ENCODE assay signal across 9 cellular contexts in the genomic region with DNA sequence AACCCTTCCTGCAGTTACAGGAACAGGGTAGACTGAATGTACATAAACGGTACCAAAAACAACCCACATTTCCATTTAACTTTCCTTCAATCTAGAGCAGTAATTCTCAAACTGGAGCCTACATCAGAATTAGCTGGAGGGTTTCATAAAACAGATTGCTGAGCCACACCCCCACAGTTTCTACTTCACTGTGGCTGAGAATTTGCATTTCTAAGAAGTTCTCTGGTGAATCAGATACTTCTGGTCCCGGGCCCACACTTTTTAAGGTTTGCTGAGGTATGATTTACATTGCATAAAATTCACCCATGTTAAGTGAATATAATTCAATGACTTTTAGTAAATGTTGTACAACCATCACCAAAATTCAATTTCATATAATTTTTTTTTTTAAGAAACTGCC.
A peak's percentile ranks its signal among the peaks of the same experiment; 100 is the strongest.
DNase-seq lines count a peak whose midpoint lies in the region; ATAC-seq, FAIRE-seq and TF ChIP-seq lines count a peak whose summit lies in the region.
"Had no signal": no experiment of that assay in that cellular context is flagged by ENCODE, and none has a peak within 500 bp of the region (broad histone marks: within the 10 kb centered on the region; RNA-seq: fewer than 3 reads in every experiment).

No MANE protein-coding gene starts in this region.

- H3K4me1 Mint-ChIP-seq in activated T-cell treated with anti-CD3 and anti-CD28 coated beads, Interleukin-2, amount 50 U/mL, for 24 hours (ENCODE audit: low read depth): peaks cover 45% of the 10 kb centered on the region
- H3K4me1 Mint-ChIP-seq in T-cell: peaks cover 0 to 15% (median 8%) of the 10 kb centered on the region in 3 donors

- no peak for TF ChIP-seq CTCF in Peyer's patch (IDR thresholded peaks at IDR 0.05)

- in situ Hi-C loops in HAP-1 (cut with MboI; ENCODE audit: low sequenced_read_pairs): loop anchor here (5.0 kb wide), 1 partner anchor 515 kb away; no protein-coding TSS in a partner anchor

- peak overlapping the region; percentile 93 for H3K27ac Mint-ChIP-seq in activated T-cell treated with anti-CD3 and anti-CD28 coated beads, Interleukin-2, amount 50 U/mL, for 24 hours
- peak overlapping the region in 1 of 2 donors; percentile 64 for H3K27ac Mint-ChIP-seq in T-cell

- H3K9me3 ChIP-seq in HAP-1 (peaks cover 3% of the 10 kb centered on the region; the same call in 1 of the 2 replicates), Peyer's patch (peaks cover 0 to 8% (median 0%) of the 10 kb centered on the region in 4 donors)

- H3K4me1 ChIP-seq in HAP-1 (peaks cover 7% of the 10 kb centered on the region), Peyer's patch (no peaks in the 10 kb centered on the region)

- H3K36me3 ChIP-seq in HAP-1 (replicated peaks) (no peaks in the 10 kb centered on the region), Peyer's patch (peaks cover 0 to 6% (median 0%) of the 10 kb centered on the region in 3 donors)

- peaks cover 31% of the 10 kb centered on the region for H3K36me3 Mint-ChIP-seq in activated T-cell treated with anti-CD3 and anti-CD28 coated beads, Interleukin-2, amount 50 U/mL, for 24 hours (ENCODE audit: low read depth)
- peaks cover 10% of the 10 kb centered on the region for H3K36me3 Mint-ChIP-seq in T-cell

- peak; percentile 64 for FAIRE-seq in GM18507 (lab: Jason Lieb, UNC)

- H3K27me3 Mint-ChIP-seq in activated T-cell treated with anti-CD3 and anti-CD28 coated beads, Interleukin-2, amount 50 U/mL, for 24 hours: no peaks in the 10 kb centered on the region
- no peaks in the 10 kb centered on the region for H3K27me3 Mint-ChIP-seq in T-cell

- no peak for TF ChIP-seq POLR2A in Peyer's patch (IDR thresholded peaks at IDR 0.05)

- CTCF ChIA-PET in T-cell (lab: Charles Lee): no interaction called here

- POLR2A ChIA-PET in T-cell (lab: Charles Lee): interaction anchor here in 1 of 2 donors (0.6 to 0.8 kb wide), 2 partner anchors 79 to 115 kb away, joined by 3 to 4 read pairs; no protein-coding TSS in a partner anchor

- no peak overlapping the region for H3K4me3 ChIP-seq in HAP-1
- no peak overlapping the region for H3K4me3 ChIP-seq in Peyer's patch

- no peak overlapping the region for H3K27ac ChIP-seq in Peyer's patch

- peaks cover under 1% of the 10 kb centered on the region for H3K9me3 Mint-ChIP-seq in activated T-cell treated with anti-CD3 and anti-CD28 coated beads, Interleukin-2, amount 50 U/mL, for 24 hours
- H3K9me3 Mint-ChIP-seq in T-cell: no peaks in the 10 kb centered on the region

- no peaks in the 10 kb centered on the region for H3K27me3 ChIP-seq in HAP-1 (ENCODE audit: low read depth)
- H3K27me3 ChIP-seq in Peyer's patch: no peaks in the 10 kb centered on the region

- ATAC-seq in T-cell (replicated peaks in 1 of 4): no peak
- ATAC-seq in GM19467 (IDR thresholded peaks at IDR 0.05; ENCODE audit: unreplicated experiment): no peak

- DNase-seq in GM18507 (ENCODE audit: extremely low spot score, insufficient read length, low read depth) (no peak), HAP-1 (ENCODE audit: low spot score in 2 of 2) (peak; percentile 37 to 38), SW480 (ENCODE audit: low spot score) (no peak), Peyer's patch (no peak), T-cell (no peak)
- no peak for DNase-seq in activated T-cell treated with anti-CD3 and anti-CD28 coated beads, Interleukin-2, amount 50 U/mL, for 24 hours
- DNase-seq in stimulated activated CD4-positive, alpha-beta T cell treated with anti-CD3 and anti-CD28 coated beads, Interleukin-1b, Interleukin-23, amount 100 ng/mL, for 48 hours: peak; percentile 57
- DNase-seq: NK-92 treated with Interleukin-12 subunit alpha and Interleukin-12 subunit beta, amount 100 ng/mL, for 24 hours had no signal

- H3K4me3 Mint-ChIP-seq in activated T-cell treated with anti-CD3 and anti-CD28 coated beads, Interleukin-2, amount 50 U/mL, for 24 hours: peak overlapping the region; percentile 14
- no peak overlapping the region for H3K4me3 Mint-ChIP-seq in T-cell

Comparison
In these comparisons a context has a peak if more than half of its experiments do, and no peak if none do; other contexts are left out.
1. DNase-seq: peak in HAP-1 (2 of 2) and stimulated activated CD4-positive, alpha-beta T cell treated with anti-CD3 and anti-CD28 coated beads, Interleukin-1b, Interleukin-23, amount 100 ng/mL, for 48 hours (single experiment); none in GM18507 (single experiment), activated T-cell treated with anti-CD3 and anti-CD28 coated beads, Interleukin-2, amount 50 U/mL, for 24 hours (single experiment), SW480 (single experiment), Peyer's patch (0 of 3) and T-cell (0 of 34).